ENCODE assay signal across 7 cellular contexts in genomic region chr2:75719616-75720015, GRCh38.
"Had no signal": no experiment of that assay in that cellular context is flagged by ENCODE, and none has a peak within 500 bp of the region (broad histone marks: within the 10 kb centered on the region; RNA-seq: fewer than 3 reads in every experiment).

No MANE protein-coding gene starts in this region.

- ATAC-seq: GM12878 had no signal

- DNase-seq: GDM1, GF-D8 had no signal

- FAIRE-seq: GM12878, GM12891, GM12892, GM18507, GM19239 had no signal

- H3K4me3 ChIP-seq: GM12878 had no signal
